Comparison of ENCODE assay signal across 8 cellular contexts in the genomic region with DNA sequence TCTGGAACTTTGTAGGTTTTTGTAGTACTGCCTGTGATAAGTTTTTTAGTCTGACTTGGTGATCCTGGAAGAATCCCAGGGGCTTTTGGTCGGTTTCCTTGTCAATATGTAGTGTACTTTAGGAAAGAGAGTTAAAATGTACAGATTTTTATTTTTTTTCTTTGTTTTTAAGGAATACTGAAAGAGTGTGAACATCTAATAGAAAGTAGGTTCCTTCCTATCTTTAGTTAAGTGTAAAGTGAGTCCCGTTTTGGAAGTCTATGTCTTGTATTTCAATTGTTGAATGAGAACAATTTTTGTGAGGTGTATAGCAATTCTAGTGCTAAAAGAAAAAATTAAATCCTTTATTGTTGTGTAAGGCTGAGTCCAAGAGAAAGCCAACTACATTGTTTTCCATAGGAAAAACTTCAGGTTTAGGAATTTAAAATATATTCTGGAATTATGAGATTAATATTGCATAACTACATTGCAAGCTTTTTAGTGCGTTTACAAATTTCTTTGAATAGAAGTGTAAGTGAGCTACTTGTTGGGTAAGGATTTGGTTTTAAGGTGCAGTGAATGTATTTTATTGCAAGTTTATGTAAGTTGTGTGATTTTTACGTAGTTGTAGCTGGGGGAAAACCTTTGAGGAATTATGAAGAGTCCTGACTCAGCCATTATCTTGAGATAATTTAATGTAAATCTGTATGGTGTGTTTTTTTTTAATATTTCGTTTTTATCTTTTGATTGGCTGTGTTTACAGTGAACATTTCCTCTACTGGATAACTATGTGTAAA. TPM values are rescaled to one million over a fixed set of nuclear protein-coding genes. Genes with fewer than 3 reads are reported as not detected.
DNase-seq lines count a peak whose midpoint lies in the region; ATAC-seq, FAIRE-seq and TF ChIP-seq lines count a peak whose summit lies in the region.

No MANE protein-coding gene starts in this region.

- CTCF ChIA-PET in activated CD8-positive, alpha-beta memory T cell treated with anti-CD3 and anti-CD28 coated beads, Interleukin-2, amount 10 ng/mL, durations not matched to agents 7 days and 5 days (lab: Charles Lee), result interaction anchor here (0.7 to 2.9 kb wide), 3 partner anchors 10 to 39 kb away, joined by 3 to 10 read pairs (median 4); no protein-coding TSS in a partner anchor

- H3K4me3 ChIP-seq in left lung, result peak overlapping the region; percentile 73 to 86
- H3K4me3 ChIP-seq in thoracic aorta, result peak overlapping the region; percentile 94

- no peak for TF ChIP-seq POLR2A in GM12891 (IDR thresholded peaks at IDR 0.05; ENCODE audit: low read depth, low read length)

- H3K27me3 ChIP-seq in left lung (no peaks in the 10 kb centered on the region), thoracic aorta (replicated peaks; ENCODE audit: insufficient read depth) (no peaks in the 10 kb centered on the region)

- no peak for FAIRE-seq in GM12891 (lab: Jason Lieb, UNC)

- TF ChIP-seq CTCF in left lung (IDR thresholded peaks at IDR 0.05) (no peak), thoracic aorta (IDR thresholded peaks at IDR 0.05) (no peak)

- intact Hi-C loops in left lung (cut with DNase I), result no loop called here

- no peak for DNase-seq in activated CD8-positive, alpha-beta memory T cell treated with anti-CD3 and anti-CD28 coated beads, Interleukin-2, amount 10 ng/mL, durations not matched to agents 7 days and 5 days
- DNase-seq in activated CD8-positive, alpha-beta memory T cell treated with anti-CD3 and anti-CD28 coated beads, Interleukin-2, amount 50 U/mL, for 48 hours, result no peak
- DNase-seq in left lung (no peak), thoracic aorta (ENCODE audit: low spot score) (no peak), OCI-M2 (lab: John Stamatoyannopoulos, UW; ENCODE audit: unreplicated experiment) (no peak), AG08396 (ENCODE audit: low spot score) (no peak), GM12891 (ENCODE audit: insufficient read length, low spot score) (no peak)

- H3K36me3 Mint-ChIP-seq in activated CD8-positive, alpha-beta memory T cell treated with anti-CD3 and anti-CD28 coated beads, Interleukin-2, amount 10 ng/mL, durations not matched to agents 7 days and 5 days, result peaks cover 4% of the 10 kb centered on the region

- H3K27ac Mint-ChIP-seq in activated CD8-positive, alpha-beta memory T cell treated with anti-CD3 and anti-CD28 coated beads, Interleukin-2, amount 10 ng/mL, durations not matched to agents 7 days and 5 days, result peak overlapping the region; percentile 89

- no peaks in the 10 kb centered on the region for H3K9me3 Mint-ChIP-seq in activated CD8-positive, alpha-beta memory T cell treated with anti-CD3 and anti-CD28 coated beads, Interleukin-2, amount 10 ng/mL, durations not matched to agents 7 days and 5 days (ENCODE audit: low read depth)

- peak overlapping the region; percentile 86 for H3K4me3 Mint-ChIP-seq in activated CD8-positive, alpha-beta memory T cell treated with anti-CD3 and anti-CD28 coated beads, Interleukin-2, amount 10 ng/mL, durations not matched to agents 7 days and 5 days

- H3K36me3 ChIP-seq in left lung (no peaks in the 10 kb centered on the region), thoracic aorta (no peaks in the 10 kb centered on the region)

- H3K4me1 ChIP-seq in left lung, result peaks cover 21 to 53% of the 10 kb centered on the region in 2 donors
- H3K4me1 ChIP-seq in thoracic aorta (ENCODE audit: control insufficient read depth in 1 of 2, low read depth in 2 of 2), result peaks cover 34 to 54% of the 10 kb centered on the region in 2 donors

- H3K4me1 Mint-ChIP-seq in activated CD8-positive, alpha-beta memory T cell treated with anti-CD3 and anti-CD28 coated beads, Interleukin-2, amount 10 ng/mL, durations not matched to agents 7 days and 5 days, result peaks cover 27% of the 10 kb centered on the region

- peaks cover 4% of the 10 kb centered on the region for H3K27me3 Mint-ChIP-seq in activated CD8-positive, alpha-beta memory T cell treated with anti-CD3 and anti-CD28 coated beads, Interleukin-2, amount 10 ng/mL, durations not matched to agents 7 days and 5 days

- H3K27ac ChIP-seq in angular gyrus (ENCODE audit: low read depth, low read length), result peak overlapping the region; percentile 80
- peak overlapping the region; percentile 99 for H3K27ac ChIP-seq in left lung
- H3K27ac ChIP-seq in thoracic aorta, result peak overlapping the region; percentile 98 to 99

- no peak for ATAC-seq in activated CD8-positive, alpha-beta memory T cell treated with anti-CD3 and anti-CD28 coated beads, Interleukin-2, amount 10 ng/mL, durations not matched to agents 7 days and 5 days
- no peak for ATAC-seq in left lung
- ATAC-seq in thoracic aorta (ENCODE audit: insufficient number of reproducible peaks, low FRiP score, low read depth), result no peak

- H3K9me3 ChIP-seq in left lung (no peaks in the 10 kb centered on the region), thoracic aorta (no peaks in the 10 kb centered on the region)

TF ChIP-seq in GM12891, 5 proteins besides CTCF, POLR2A, EP300 and RAD21:
- TF ChIP-seq SPI1 (IDR thresholded peaks at IDR 0.05; ENCODE audit: low read depth, low read length) (no peak), POU2F2 (IDR thresholded peaks at IDR 0.05; ENCODE audit: low read depth, low read length) (no peak), POLR2AphosphoS5 (IDR thresholded peaks at IDR 0.05; ENCODE audit: low read depth, low read length) (no peak), TAF1 (IDR thresholded peaks at IDR 0.05; ENCODE audit: low read depth, low read length) (no peak), PAX5 (IDR thresholded peaks at IDR 0.05; ENCODE audit: insufficient read depth, low read length, severe bottlenecking) (no peak)

RNA-seq across cellular contexts. Expression of a gene that starts 1.7 kb away (rescaled TPM):
- total RNA-seq in activated CD8-positive, alpha-beta memory T cell treated with anti-CD3 and anti-CD28 coated beads, Interleukin-2, amount 10 ng/mL, durations not matched to agents 7 days and 5 days, result 100 to 1,000 TPM; 107 to 134 TPM
- total RNA-seq in left lung (100 to 1,000 TPM; 197 to 214 TPM), thoracic aorta (100 to 1,000 TPM; 171 to 195 TPM)
- 95.5 TPM for polyA plus RNA-seq in GM12891 (2012; ENCODE audit: low read depth, missing spikeins)

RNA-seq across cellular contexts. Expression of a gene that starts 29.7 kb away (rescaled TPM):
- not detected for total RNA-seq in activated CD8-positive, alpha-beta memory T cell treated with anti-CD3 and anti-CD28 coated beads, Interleukin-2, amount 10 ng/mL, durations not matched to agents 7 days and 5 days
- under 1 TPM; 0.09 to 0.18 TPM for total RNA-seq in left lung
- 1 to 10 TPM in 1 of 2 donors, under 1 TPM in 1; 0.35 to 8.8 TPM for total RNA-seq in thoracic aorta
- polyA plus RNA-seq in GM12891 (2012; ENCODE audit: low read depth, missing spikeins), result not detected
